ENCODE assay signal across 10 cellular contexts in genomic region chr21:45266518-45267389, GRCh38. TPM values are rescaled to one million over a fixed set of nuclear protein-coding genes. Genes with fewer than 3 reads are reported as not detected.
DNase-seq lines count a peak whose midpoint lies in the region; ATAC-seq, FAIRE-seq and TF ChIP-seq lines count a peak whose summit lies in the region.
"Had no signal": no experiment of that assay in that cellular context is flagged by ENCODE, and none has a peak within 500 bp of the region (broad histone marks: within the 10 kb centered on the region; RNA-seq: fewer than 3 reads in every experiment).

No MANE protein-coding gene starts in this region.

- no peaks in the 10 kb centered on the region for H3K4me1 ChIP-seq in right atrium auricular region
- H3K4me1 ChIP-seq in upper lobe of right lung: no peaks in the 10 kb centered on the region

- peak overlapping the region; percentile 20 for H3K4me3 Mint-ChIP-seq in activated naive CD8-positive, alpha-beta T cell
- H3K4me3 Mint-ChIP-seq: nephron progenitor cell had no signal

- H3K4me3 ChIP-seq in right atrium auricular region: no peak overlapping the region
- no peak overlapping the region for H3K4me3 ChIP-seq in upper lobe of right lung

- intact Hi-C loops in Right ventricle myocardium inferior (cut with DNase I) (no loop called here), upper lobe of right lung (cut with DNase I) (loop anchor here (5.0 kb wide), 1 partner anchor 59 kb away; no protein-coding TSS in a partner anchor)

- DNase-seq in Right ventricle myocardium inferior (ENCODE audit: missing footprints) (no peak), right atrium auricular region (ENCODE audit: low spot score) (no peak), non-pigmented ciliary epithelial cell (ENCODE audit: low read depth) (peak; percentile 19), upper lobe of right lung (peak; percentile 38), RCC 7860 (ENCODE audit: low spot score) (no peak)
- no peak for DNase-seq in NK-92 treated with Interleukin-12 subunit alpha and Interleukin-12 subunit beta, amount 100 ng/mL, for 24 hours (lab: John Stamatoyannopoulos, UW)
- DNase-seq: NCI-H1048, nephron progenitor cell had no signal

- no peak for TF ChIP-seq CTCF in right atrium auricular region (IDR thresholded peaks at IDR 0.05)
- no peak for TF ChIP-seq CTCF in upper lobe of right lung (IDR thresholded peaks at IDR 0.05)

- H3K4me1 Mint-ChIP-seq in activated naive CD8-positive, alpha-beta T cell (ENCODE audit: low read depth): peaks cover 18% of the 10 kb centered on the region
- H3K4me1 Mint-ChIP-seq: nephron progenitor cell had no signal

- H3K27me3 Mint-ChIP-seq in activated naive CD8-positive, alpha-beta T cell: no peaks in the 10 kb centered on the region

- ATAC-seq in Right ventricle myocardium inferior: peak; percentile 9
- peak; percentile 28 for ATAC-seq in upper lobe of right lung
- no peak for ATAC-seq in HG03108 (IDR thresholded peaks at IDR 0.05; ENCODE audit: unreplicated experiment)

- peaks cover 0 to 8% of the 10 kb centered on the region in 2 donors for H3K9me3 ChIP-seq in right atrium auricular region
- H3K9me3 ChIP-seq in upper lobe of right lung: no peaks in the 10 kb centered on the region

- no peak overlapping the region for H3K27ac ChIP-seq in right atrium auricular region
- H3K27ac ChIP-seq in upper lobe of right lung: no peak overlapping the region

- H3K36me3 ChIP-seq in right atrium auricular region: peaks cover 73% of the 10 kb centered on the region
- H3K36me3 ChIP-seq in upper lobe of right lung: peaks cover 64% of the 10 kb centered on the region

- H3K27me3 ChIP-seq in right atrium auricular region (no peaks in the 10 kb centered on the region), upper lobe of right lung (no peaks in the 10 kb centered on the region)

- H3K27ac Mint-ChIP-seq in activated naive CD8-positive, alpha-beta T cell: peak overlapping the region; percentile 54
- H3K27ac Mint-ChIP-seq: nephron progenitor cell had no signal

- no peaks in the 10 kb centered on the region for H3K36me3 Mint-ChIP-seq in activated naive CD8-positive, alpha-beta T cell

- H3K9me3 Mint-ChIP-seq in activated naive CD8-positive, alpha-beta T cell (ENCODE audit: low read depth): no peaks in the 10 kb centered on the region

- no peak for FAIRE-seq in RCC 7860 (lab: Jason Lieb, UNC)

RNA-seq across cellular contexts. Expression of gene POFUT2, which starts 20.9 kb away (rescaled TPM):
- total RNA-seq in Right ventricle myocardium inferior (16.9 TPM), right atrium auricular region (10 to 100 TPM in 1 of 2 donors, 1 to 10 TPM in 1; 5.8 to 12.0 TPM), upper lobe of right lung (29.0 TPM)

Comparison
In these comparisons a context has a peak if more than half of its experiments do, and no peak if none do; other contexts are left out.
1. DNase-seq: peak in non-pigmented ciliary epithelial cell (single experiment) and upper lobe of right lung (single experiment); none in Right ventricle myocardium inferior (single experiment), right atrium auricular region (single experiment), RCC 7860 (single experiment) and NK-92 treated with Interleukin-12 subunit alpha and Interleukin-12 subunit beta, amount 100 ng/mL, for 24 hours (single experiment).